Comparison of ENCODE assay signal across 2 cellular contexts in genomic region chr4:185259719-185260118, GRCh38.
TF ChIP-seq lines count a peak whose summit lies in the region.

No MANE protein-coding gene starts in this region.

TF ChIP-seq in GM23338, 12 proteins besides CTCF, POLR2A, EP300 and RAD21:
- no peak for TF ChIP-seq ZNF462 (CRISPR knock-in tag; IDR thresholded peaks at IDR 0.05)
- no peak for TF ChIP-seq EZH2phosphoT487 (IDR thresholded peaks at IDR 0.05; ENCODE audit: unreplicated experiment)
- TF ChIP-seq JUNB (IDR thresholded peaks at IDR 0.05; ENCODE audit: unreplicated experiment): no peak
- TF ChIP-seq POLR2AphosphoS5 (IDR thresholded peaks at IDR 0.05; ENCODE audit: low read depth): no peak
- no peak for TF ChIP-seq ZNF114 (CRISPR knock-in tag; IDR thresholded peaks at IDR 0.05)
- no peak for TF ChIP-seq STAT1 (IDR thresholded peaks at IDR 0.05; ENCODE audit: unreplicated experiment)
- TF ChIP-seq ETS1 (IDR thresholded peaks at IDR 0.05): no peak
- TF ChIP-seq CREB1 (CRISPR knock-in tag; IDR thresholded peaks at IDR 0.05; ENCODE audit: low read depth): no peak
- no peak for TF ChIP-seq EZH2 (IDR thresholded peaks at IDR 0.05; ENCODE audit: low read depth, unreplicated experiment)

TF ChIP-seq in K562, 482 proteins besides CTCF, POLR2A, EP300 and RAD21:
- TF ChIP-seq, protein P1, sequence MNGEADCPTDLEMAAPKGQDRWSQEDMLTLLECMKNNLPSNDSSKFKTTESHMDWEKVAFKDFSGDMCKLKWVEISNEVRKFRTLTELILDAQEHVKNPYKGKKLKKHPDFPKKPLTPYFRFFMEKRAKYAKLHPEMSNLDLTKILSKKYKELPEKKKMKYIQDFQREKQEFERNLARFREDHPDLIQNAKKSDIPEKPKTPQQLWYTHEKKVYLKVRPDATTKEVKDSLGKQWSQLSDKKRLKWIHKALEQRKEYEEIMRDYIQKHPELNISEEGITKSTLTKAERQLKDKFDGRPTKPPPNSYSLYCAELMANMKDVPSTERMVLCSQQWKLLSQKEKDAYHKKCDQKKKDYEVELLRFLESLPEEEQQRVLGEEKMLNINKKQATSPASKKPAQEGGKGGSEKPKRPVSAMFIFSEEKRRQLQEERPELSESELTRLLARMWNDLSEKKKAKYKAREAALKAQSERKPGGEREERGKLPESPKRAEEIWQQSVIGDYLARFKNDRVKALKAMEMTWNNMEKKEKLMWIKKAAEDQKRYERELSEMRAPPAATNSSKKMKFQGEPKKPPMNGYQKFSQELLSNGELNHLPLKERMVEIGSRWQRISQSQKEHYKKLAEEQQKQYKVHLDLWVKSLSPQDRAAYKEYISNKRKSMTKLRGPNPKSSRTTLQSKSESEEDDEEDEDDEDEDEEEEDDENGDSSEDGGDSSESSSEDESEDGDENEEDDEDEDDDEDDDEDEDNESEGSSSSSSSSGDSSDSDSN (IDR thresholded peaks at IDR 0.05; ENCODE audit: borderline replicate concordance in 1 of 2, low read depth in 2 of 2, low read length in 2 of 2): no peak
- TF ChIP-seq GATAD2A (IDR thresholded peaks at IDR 0.05): no peak
- no peak for TF ChIP-seq TAF9B (IDR thresholded peaks at IDR 0.05; ENCODE audit: partially characterized antibody)
- TF ChIP-seq, protein P2, sequence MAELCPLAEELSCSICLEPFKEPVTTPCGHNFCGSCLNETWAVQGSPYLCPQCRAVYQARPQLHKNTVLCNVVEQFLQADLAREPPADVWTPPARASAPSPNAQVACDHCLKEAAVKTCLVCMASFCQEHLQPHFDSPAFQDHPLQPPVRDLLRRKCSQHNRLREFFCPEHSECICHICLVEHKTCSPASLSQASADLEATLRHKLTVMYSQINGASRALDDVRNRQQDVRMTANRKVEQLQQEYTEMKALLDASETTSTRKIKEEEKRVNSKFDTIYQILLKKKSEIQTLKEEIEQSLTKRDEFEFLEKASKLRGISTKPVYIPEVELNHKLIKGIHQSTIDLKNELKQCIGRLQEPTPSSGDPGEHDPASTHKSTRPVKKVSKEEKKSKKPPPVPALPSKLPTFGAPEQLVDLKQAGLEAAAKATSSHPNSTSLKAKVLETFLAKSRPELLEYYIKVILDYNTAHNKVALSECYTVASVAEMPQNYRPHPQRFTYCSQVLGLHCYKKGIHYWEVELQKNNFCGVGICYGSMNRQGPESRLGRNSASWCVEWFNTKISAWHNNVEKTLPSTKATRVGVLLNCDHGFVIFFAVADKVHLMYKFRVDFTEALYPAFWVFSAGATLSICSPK (IDR thresholded peaks at IDR 0.05; ENCODE audit: borderline replicate concordance): no peak
- no peak for TF ChIP-seq RCOR1 (IDR thresholded peaks at IDR 0.05; ENCODE audit: borderline replicate concordance in 1 of 2, low read depth in 2 of 2, low read length in 2 of 2)
- TF ChIP-seq ILF3 (IDR thresholded peaks at IDR 0.05; ENCODE audit: borderline replicate concordance): no peak
- TF ChIP-seq THAP12 (CRISPR knock-in tag; IDR thresholded peaks at IDR 0.05): no peak
- no peak for TF ChIP-seq THRAP3 (IDR thresholded peaks at IDR 0.05; ENCODE audit: borderline replicate concordance)
- no peak for TF ChIP-seq ZNF695 (CRISPR knock-in tag; IDR thresholded peaks at IDR 0.05)
- TF ChIP-seq ZBTB49 (CRISPR knock-in tag; IDR thresholded peaks at IDR 0.05; ENCODE audit: borderline replicate concordance): no peak
- no peak for TF ChIP-seq POLR2B (IDR thresholded peaks at IDR 0.05; ENCODE audit: low read depth, partially characterized antibody)
- TF ChIP-seq ELF1 (tag; IDR thresholded peaks at IDR 0.05): no peak
